14 cellular contexts compared by ENCODE assay signal in the genomic region with DNA sequence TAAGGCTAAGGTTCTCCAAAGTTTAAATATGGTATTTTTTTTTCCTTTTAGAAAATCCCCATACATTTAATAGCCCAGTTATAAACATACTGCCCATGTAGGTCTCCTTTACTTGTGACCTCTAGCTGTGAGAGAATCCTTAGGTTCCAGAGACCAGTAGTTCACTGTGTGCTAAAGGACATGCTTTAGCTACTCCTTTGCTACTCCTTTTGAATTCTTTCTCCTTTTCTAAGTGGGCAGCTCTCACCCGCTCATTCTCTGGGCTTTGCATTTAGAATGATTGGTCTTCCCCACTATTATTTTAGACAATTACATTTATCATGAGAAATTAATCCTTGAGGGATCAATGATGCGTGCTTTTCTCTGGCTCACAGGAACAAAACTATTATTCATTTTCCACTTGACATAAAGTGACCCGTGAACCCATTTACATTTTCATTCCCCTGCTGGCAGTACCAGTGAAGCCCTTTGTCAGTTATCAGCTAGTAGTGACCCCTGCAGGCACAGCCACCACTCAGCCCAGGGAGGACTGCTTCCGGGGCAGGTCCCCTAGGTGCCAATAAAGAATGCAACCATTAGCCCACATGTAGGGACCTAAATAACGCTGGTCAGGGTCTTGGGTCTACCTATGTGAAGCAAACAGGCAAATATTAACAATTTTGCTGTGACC.
A peak's percentile ranks its signal among the peaks of the same experiment; 100 is the strongest.
DNase-seq lines count a peak whose midpoint lies in the region; TF ChIP-seq lines count a peak whose summit lies in the region.
"Had no signal": no experiment of that assay in that cellular context is flagged by ENCODE, and none has a peak within 500 bp of the region (broad histone marks: within the 10 kb centered on the region; RNA-seq: fewer than 3 reads in every experiment).

No MANE protein-coding gene starts in this region.

- peak; percentile 1 for DNase-seq in HK-2 (ENCODE audit: unreplicated experiment)
- peak; percentile 11 to 19 for DNase-seq in NCI-H446 (lab: John Stamatoyannopoulos, UW)
- DNase-seq in choroid plexus epithelial cell (ENCODE audit: low read depth) = no peak
- peak; percentile 50 for DNase-seq in retina
- DNase-seq in PC-9 = no peak
- no peak for DNase-seq in activated naive CD4-positive, alpha-beta T cell treated with anti-CD3 and anti-CD28 coated beads, Interleukin-2, amount 50 U/mL, for 16 hours
- DNase-seq in HPDE6-E6E7 (ENCODE audit: extremely low spot score) = no peak
- DNase-seq: activated naive CD4-positive, alpha-beta T cell; COR-L47; effector memory CD8-positive, alpha-beta T cell; gastrocnemius medialis had no signal

- POLR2A ChIA-PET in PC-9 (lab: Charles Lee; ENCODE audit: unreplicated experiment) = no interaction called here

- CTCF ChIA-PET in PC-9 (lab: Charles Lee) = no interaction called here

- no peak overlapping the region for H3K4me2 ChIP-seq in PC-9

- no peak overlapping the region for H2AFZ ChIP-seq in PC-9

- intact Hi-C loops in PC-9 (cut with micrococcal nuclease; ENCODE audit: unreplicated experiment) = no loop called here

- no peaks in the 10 kb centered on the region for H4K20me1 ChIP-seq in PC-9 (ENCODE audit: insufficient read depth)

- H3K27ac ChIP-seq in PC-9 = no peak overlapping the region
- H3K27ac ChIP-seq: breast epithelium, gastrocnemius medialis, neutrophil, skin epidermis had no signal

- no peaks in the 10 kb centered on the region for H3K36me3 ChIP-seq in PC-9 (ENCODE audit: low read depth)
- H3K36me3 ChIP-seq: breast epithelium, gastrocnemius medialis, neutrophil had no signal

- H3K9me2 ChIP-seq in PC-9 (ENCODE audit: insufficient read depth) = no peaks in the 10 kb centered on the region

- no peak overlapping the region for H3K4me3 ChIP-seq in choroid plexus epithelial cell (ENCODE audit: low read depth, low read length)
- H3K4me3 ChIP-seq in PC-9 = no peak overlapping the region
- H3K4me3 ChIP-seq: breast epithelium, gastrocnemius medialis, skin epidermis had no signal

- no peaks in the 10 kb centered on the region for H3K9me3 ChIP-seq in PC-9 (ENCODE audit: insufficient read depth, low read depth)
- H3K9me3 ChIP-seq: breast epithelium, gastrocnemius medialis, neutrophil had no signal

- no TSS peak for BruUV-seq in PC-9 (replicated peaks; lab: Mats Ljungman, UMichigan)

- H3K79me2 ChIP-seq in PC-9 (ENCODE audit: low read depth) = no peaks in the 10 kb centered on the region

- TF ChIP-seq CTCF in choroid plexus epithelial cell (conservative IDR thresholded peaks at IDR 0.05; ENCODE audit: low read depth, low read length) (peak; percentile 28), PC-9 (conservative IDR thresholded peaks at IDR 0.05) (no peak)

- H3K4me1 ChIP-seq in PC-9 (replicated peaks; ENCODE audit: insufficient read depth) = no peaks in the 10 kb centered on the region
- H3K4me1 ChIP-seq: breast epithelium, gastrocnemius medialis had no signal

- no peaks in the 10 kb centered on the region for H3F3A ChIP-seq in PC-9 (ENCODE audit: insufficient read depth, low read depth)

- no peaks in the 10 kb centered on the region for H3K27me3 ChIP-seq in PC-9 (ENCODE audit: insufficient read depth, low read depth)
- H3K27me3 ChIP-seq: breast epithelium, gastrocnemius medialis, neutrophil had no signal

Comparison
In these comparisons a context has a peak if more than half of its experiments do, and no peak if none do; other contexts are left out.
1. DNase-seq: peak in HK-2 (single experiment), NCI-H446 (2 of 2) and retina (single experiment); none in choroid plexus epithelial cell (single experiment), PC-9 (0 of 2), activated naive CD4-positive, alpha-beta T cell treated with anti-CD3 and anti-CD28 coated beads, Interleukin-2, amount 50 U/mL, for 16 hours (single experiment) and HPDE6-E6E7 (single experiment).